8 cellular contexts compared by ENCODE assay signal in the genomic region with DNA sequence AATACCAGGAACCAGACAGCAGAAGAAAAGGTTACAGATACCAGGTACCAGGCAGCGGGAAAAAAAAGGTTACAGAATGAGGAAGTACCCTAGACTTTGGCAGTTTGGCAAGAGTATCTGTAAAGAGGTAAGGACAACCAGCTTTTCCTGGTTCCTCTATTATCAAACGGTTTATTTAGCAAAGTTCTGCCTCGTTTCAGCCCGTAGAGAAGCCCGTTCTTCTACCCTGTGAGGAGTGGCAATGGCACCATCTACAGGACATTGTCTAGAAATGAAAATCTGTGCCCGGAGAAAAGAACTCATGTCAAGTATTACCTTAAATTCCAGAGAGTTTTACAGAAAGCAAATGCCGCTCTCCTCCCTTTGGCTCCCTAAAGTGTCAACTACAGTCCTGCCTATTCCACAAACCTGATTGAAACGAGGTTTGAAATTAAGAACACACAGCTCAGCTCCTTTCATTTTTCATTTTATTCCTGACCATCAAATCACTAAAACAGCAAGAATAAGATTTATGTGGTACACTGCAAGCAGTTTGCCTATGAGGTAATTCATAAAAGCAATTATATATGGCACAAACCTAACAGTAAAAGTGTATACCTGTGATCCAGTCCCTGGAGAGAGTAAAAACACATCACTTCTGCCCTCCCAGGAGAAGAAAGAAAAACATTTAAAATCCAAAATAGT.
A peak's percentile ranks its signal among the peaks of the same experiment; 100 is the strongest.
DNase-seq lines count a peak whose midpoint lies in the region; ATAC-seq, FAIRE-seq and TF ChIP-seq lines count a peak whose summit lies in the region.

No MANE protein-coding gene starts in this region.

- H3K27ac ChIP-seq in A549 (no peak overlapping the region), breast epithelium (no peak overlapping the region), left lung (no peak overlapping the region)

- FAIRE-seq in A549 (lab: Jason Lieb, UNC) (no peak), H54 (lab: Jason Lieb, UNC) (no peak), GM12892 (lab: Jason Lieb, UNC) (no peak)

- in situ Hi-C loops in GM13977 (cut with MboI; ENCODE audit: low pct_unique_long_range_greater_than_20kb, low sequenced_read_pairs, unreplicated experiment), result loop anchor here (25.0 kb wide), 2 partner anchors 282 to 557 kb away; a partner anchor contains a TSS

- no peaks in the 10 kb centered on the region for H3K27me3 ChIP-seq in breast epithelium
- no peaks in the 10 kb centered on the region for H3K27me3 ChIP-seq in left lung

- no peaks in the 10 kb centered on the region for H3K36me3 ChIP-seq in breast epithelium
- H3K36me3 ChIP-seq in left lung, result no peaks in the 10 kb centered on the region

- 5% methylated on average over 8 of the region's 8 CpGs for WGBS in A549 (ENCODE audit: missing lambda C conversion rate)

- no peak overlapping the region for H3K4me3 ChIP-seq in A549
- H3K4me3 ChIP-seq in breast epithelium, result no peak overlapping the region
- no peak overlapping the region for H3K4me3 ChIP-seq in left lung

- CTCF ChIA-PET in A549 (lab: Yijun Ruan, JAX), result interaction anchor here (0.6 to 2.2 kb wide), 12 partner anchors 8 to 586 kb away, joined by 3 to 6 read pairs (median 3); a partner anchor contains a TSS

- POLR2A ChIA-PET in A549 (lab: Yijun Ruan, JAX), result no interaction called here

- H3K4me1 ChIP-seq in A549 (no peaks in the 10 kb centered on the region), breast epithelium (no peaks in the 10 kb centered on the region), left lung (no peaks in the 10 kb centered on the region)

- DNase-seq in A549 (ENCODE audit: low read depth in 1 of 2, low spot score in 1 of 2) (peak in 1 of 2 experiments; percentile 35), GM13977 (ENCODE audit: low spot score) (no peak), NCI-H526 treated with DMSO at 0.1 percent for 48 hours (lab: John Stamatoyannopoulos, UW) (peak; percentile 35), breast epithelium (ENCODE audit: low spot score in 2 of 2) (no peak), left lung (no peak), H54 (ENCODE audit: insufficient read length, low spot score) (no peak), GM12892 (ENCODE audit: insufficient read length) (no peak)
- DNase-seq in central memory CD4-positive, alpha-beta T cell, result no peak

- TF ChIP-seq CTCF in A549 (IDR thresholded peaks at IDR 0.05) (peak; percentile 50), GM13977 (IDR thresholded peaks at IDR 0.05; ENCODE audit: extremely low read depth, insufficient read depth, missing control alignments) (peak; percentile 44), breast epithelium (IDR thresholded peaks at IDR 0.05) (peak in 2 of 3 donors; percentile 18 to 27), left lung (IDR thresholded peaks at IDR 0.05) (peak in 1 of 2 donors; percentile 28)

- ATAC-seq in A549 (peak; percentile 74 to 81; a peak in 5 of 6 replicates), left lung (peak; percentile 86)

- H3K4me2 ChIP-seq in A549, result no peak overlapping the region

- no peak for TF ChIP-seq EP300 in A549 (IDR thresholded peaks at IDR 0.05)

- no peaks in the 10 kb centered on the region for H3K9me3 ChIP-seq in A549
- H3K9me3 ChIP-seq in breast epithelium, result no peaks in the 10 kb centered on the region
- H3K9me3 ChIP-seq in left lung, result no peaks in the 10 kb centered on the region

- intact Hi-C loops in breast epithelium (cut with DNase I; ENCODE audit: low total_unique reads) (no loop called here), left lung (cut with DNase I) (no loop called here)

- TF ChIP-seq RAD21 in A549 (conservative IDR thresholded peaks at IDR 0.05 in 1 of 2, IDR thresholded peaks at IDR 0.05 in 1 of 2), result peak; percentile 54 to 59; a peak in 4 of 5 replicates

- TF ChIP-seq POLR2A in A549 (IDR thresholded peaks at IDR 0.05; ENCODE audit: low read length), result no peak
- no peak for TF ChIP-seq POLR2A in breast epithelium (IDR thresholded peaks at IDR 0.05)
- TF ChIP-seq POLR2A in H54 (IDR thresholded peaks at IDR 0.05; ENCODE audit: low read depth, low read length), result no peak
- no peak for TF ChIP-seq POLR2A in GM12892 (IDR thresholded peaks at IDR 0.05; ENCODE audit: low read depth, low read length)

TF ChIP-seq in A549, 52 proteins besides CTCF, POLR2A, EP300 and RAD21:
- TF ChIP-seq PHF8 (IDR thresholded peaks at IDR 0.05; ENCODE audit: borderline replicate concordance, low read depth) (no peak), KDM5A (IDR thresholded peaks at IDR 0.05) (no peak), NFE2L2 (conservative IDR thresholded peaks at IDR 0.05; ENCODE audit: low read length) (no peak), RCOR1 (IDR thresholded peaks at IDR 0.05; ENCODE audit: low read depth, low read length) (no peak), SMC3 (IDR thresholded peaks at IDR 0.05) (0 out of 3 replicates have a peak, but pooled peaks have one; percentile 15)
- TF ChIP-seq, protein P1, sequence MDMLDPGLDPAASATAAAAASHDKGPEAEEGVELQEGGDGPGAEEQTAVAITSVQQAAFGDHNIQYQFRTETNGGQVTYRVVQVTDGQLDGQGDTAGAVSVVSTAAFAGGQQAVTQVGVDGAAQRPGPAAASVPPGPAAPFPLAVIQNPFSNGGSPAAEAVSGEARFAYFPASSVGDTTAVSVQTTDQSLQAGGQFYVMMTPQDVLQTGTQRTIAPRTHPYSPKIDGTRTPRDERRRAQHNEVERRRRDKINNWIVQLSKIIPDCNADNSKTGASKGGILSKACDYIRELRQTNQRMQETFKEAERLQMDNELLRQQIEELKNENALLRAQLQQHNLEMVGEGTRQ (IDR thresholded peaks at IDR 0.05), result no peak
- TF ChIP-seq, protein P2, sequence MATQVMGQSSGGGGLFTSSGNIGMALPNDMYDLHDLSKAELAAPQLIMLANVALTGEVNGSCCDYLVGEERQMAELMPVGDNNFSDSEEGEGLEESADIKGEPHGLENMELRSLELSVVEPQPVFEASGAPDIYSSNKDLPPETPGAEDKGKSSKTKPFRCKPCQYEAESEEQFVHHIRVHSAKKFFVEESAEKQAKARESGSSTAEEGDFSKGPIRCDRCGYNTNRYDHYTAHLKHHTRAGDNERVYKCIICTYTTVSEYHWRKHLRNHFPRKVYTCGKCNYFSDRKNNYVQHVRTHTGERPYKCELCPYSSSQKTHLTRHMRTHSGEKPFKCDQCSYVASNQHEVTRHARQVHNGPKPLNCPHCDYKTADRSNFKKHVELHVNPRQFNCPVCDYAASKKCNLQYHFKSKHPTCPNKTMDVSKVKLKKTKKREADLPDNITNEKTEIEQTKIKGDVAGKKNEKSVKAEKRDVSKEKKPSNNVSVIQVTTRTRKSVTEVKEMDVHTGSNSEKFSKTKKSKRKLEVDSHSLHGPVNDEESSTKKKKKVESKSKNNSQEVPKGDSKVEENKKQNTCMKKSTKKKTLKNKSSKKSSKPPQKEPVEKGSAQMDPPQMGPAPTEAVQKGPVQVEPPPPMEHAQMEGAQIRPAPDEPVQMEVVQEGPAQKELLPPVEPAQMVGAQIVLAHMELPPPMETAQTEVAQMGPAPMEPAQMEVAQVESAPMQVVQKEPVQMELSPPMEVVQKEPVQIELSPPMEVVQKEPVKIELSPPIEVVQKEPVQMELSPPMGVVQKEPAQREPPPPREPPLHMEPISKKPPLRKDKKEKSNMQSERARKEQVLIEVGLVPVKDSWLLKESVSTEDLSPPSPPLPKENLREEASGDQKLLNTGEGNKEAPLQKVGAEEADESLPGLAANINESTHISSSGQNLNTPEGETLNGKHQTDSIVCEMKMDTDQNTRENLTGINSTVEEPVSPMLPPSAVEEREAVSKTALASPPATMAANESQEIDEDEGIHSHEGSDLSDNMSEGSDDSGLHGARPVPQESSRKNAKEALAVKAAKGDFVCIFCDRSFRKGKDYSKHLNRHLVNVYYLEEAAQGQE (IDR thresholded peaks at IDR 0.05), result no peak
